ENCODE assay signal across 22 cellular contexts in genomic region chr10:132237871-132238270, GRCh38. TPM values are rescaled to one million over a fixed set of nuclear protein-coding genes. Genes with fewer than 3 reads are reported as not detected.
DNase-seq lines count a peak whose midpoint lies in the region; ATAC-seq and TF ChIP-seq lines count a peak whose summit lies in the region.
"Had no signal": no experiment of that assay in that cellular context is flagged by ENCODE, and none has a peak within 500 bp of the region (broad histone marks: within the 10 kb centered on the region; RNA-seq: fewer than 3 reads in every experiment).

No MANE protein-coding gene starts in this region.

- no peak overlapping the region for H3K56ac ChIP-seq in IMR-90 (ENCODE audit: extremely low read depth, insufficient read depth, low read length)

- dilution Hi-C loops in IMR-90 (cut with HindIII; ENCODE audit: low sequenced_read_pairs, unreplicated experiment): loop anchor here (25.0 kb wide), 1 partner anchor 99 kb away; the partner anchor contains the start of gene LRRC27

- no peak for TF ChIP-seq RAD21 in IMR-90 (IDR thresholded peaks at IDR 0.05; ENCODE audit: low read length)

- BruUV-seq in IMR-90 (replicated peaks; lab: Mats Ljungman, UMichigan): no TSS peak

- H3K14ac ChIP-seq in IMR-90 (replicated peaks; ENCODE audit: low read depth, low read length) (no peak overlapping the region), neuronal stem cell (ENCODE audit: low read length) (peak overlapping the region; percentile 90)

- H2BK20ac ChIP-seq in IMR-90 (ENCODE audit: low read depth, low read length): no peak overlapping the region

- H2BK5ac ChIP-seq in IMR-90 (ENCODE audit: low read depth, low read length, poor library complexity, severe bottlenecking): no peak overlapping the region
- H2BK5ac ChIP-seq in neuronal stem cell (ENCODE audit: low read length): peak overlapping the region; percentile 39

- H3K36me3 ChIP-seq in IMR-90 (ENCODE audit: control insufficient read depth, insufficient read depth, low read length): no peaks in the 10 kb centered on the region
- peaks cover 0 to 3% of the 10 kb centered on the region in 2 donors for H3K36me3 ChIP-seq in neuronal stem cell (replicated peaks in 1 of 2; ENCODE audit: control insufficient read depth in 2 of 2, insufficient read depth in 2 of 2, low read length in 2 of 2)
- H3K36me3 ChIP-seq: right lobe of liver, uterus had no signal

- no peak overlapping the region for H4K8ac ChIP-seq in IMR-90 (ENCODE audit: low read depth in 2 of 2, low read length in 2 of 2)
- no peak overlapping the region for H4K8ac ChIP-seq in neuronal stem cell (ENCODE audit: low read depth, low read length)

- no peak overlapping the region for H2AK9ac ChIP-seq in IMR-90 (replicated peaks; ENCODE audit: low read depth, low read length, poor library complexity)

- POLR2A ChIA-PET in IMR-90 (lab: Charles Lee; ENCODE audit: unreplicated experiment): no interaction called here

- TF ChIP-seq POLR2A in IMR-90 (IDR thresholded peaks at IDR 0.05; ENCODE audit: low read depth, low read length): no peak

- no peaks in the 10 kb centered on the region for H4K20me1 ChIP-seq in IMR-90 (ENCODE audit: insufficient read depth, low read length)

- no peak overlapping the region for H3K4me2 ChIP-seq in IMR-90 (ENCODE audit: low read depth, low read length)
- no peak overlapping the region for H3K4me2 ChIP-seq in neuronal stem cell (ENCODE audit: insufficient read depth, low read length, poor library complexity, severe bottlenecking)

- H2AFZ ChIP-seq in IMR-90 (replicated peaks; ENCODE audit: low read length, poor library complexity): peak overlapping the region; percentile 51
- no peak overlapping the region for H2AFZ ChIP-seq in neuronal stem cell (ENCODE audit: low read length)

- no peak overlapping the region for H4K5ac ChIP-seq in IMR-90 (ENCODE audit: low read depth, low read length)

- peak overlapping the region; percentile 16 for H2BK12ac ChIP-seq in neuronal stem cell (ENCODE audit: low read length)

- DNase-seq in CD1c-positive myeloid dendritic cell (ENCODE audit: extremely low spot score): peak; percentile 20
- DNase-seq in IMR-90: no peak
- DNase-seq in cerebellar cortex (ENCODE audit: low spot score): peak; percentile 42
- no peak for DNase-seq in neuronal stem cell (ENCODE audit: low spot score)
- DNase-seq in stimulated activated CD4-positive, alpha-beta T cell treated with anti-CD3 and anti-CD28 coated beads, Interleukin-4, amount 100 ng/mL, for 4 hours: no peak
- no peak for DNase-seq in NCI-H82 (lab: John Stamatoyannopoulos, UW)
- DNase-seq in NCI-H69 (lab: John Stamatoyannopoulos, UW): no peak
- no peak for DNase-seq in COLO668 (lab: John Stamatoyannopoulos, UW; ENCODE audit: unreplicated experiment)
- DNase-seq: activated CD4-positive, alpha-beta T cell treated with anti-CD3 and anti-CD28 coated beads for 4 hours; activated effector memory CD4-positive, alpha-beta T cell treated with anti-CD3 and anti-CD28 coated beads, Interleukin-2, amount 50 U/mL, for 16 hours; activated naive CD8-positive, alpha-beta T cell treated with anti-CD3 and anti-CD28 coated beads for 36 hours; activated T-cell treated with anti-CD3 and anti-CD28 coated beads for 4 hours; aorta; NCI-H187 treated with DMSO at 0.1 percent for 48 hours; right lobe of liver; stimulated activated CD4-positive, alpha-beta T cell treated with anti-CD3 and anti-CD28 coated beads, Interleukin-15, amount 100 ng/mL, for 24 hours; stimulated activated naive CD4-positive, alpha-beta T cell; T-helper 17 cell; uterus had no signal

- H2AK5ac ChIP-seq in IMR-90 (ENCODE audit: low read depth, low read length) (no peak overlapping the region), neuronal stem cell (ENCODE audit: low read depth, low read length) (peak overlapping the region; percentile 91)

- peak; percentile 42 for ATAC-seq in IMR-90 (ENCODE audit: low read depth)
- ATAC-seq: natural killer cell treated with Interleukin-12 subunit alpha and Interleukin-12 subunit beta and Interleukin-15 and Interleukin-18, amount 100 ng/mL, for 72 hours; Panc1; right lobe of liver; T-helper 17 cell had no signal

- no peak for TF ChIP-seq CTCF in IMR-90 (conservative IDR thresholded peaks at IDR 0.05; ENCODE audit: low read depth, low read length)

- H3K4me1 ChIP-seq in IMR-90 (ENCODE audit: control insufficient read depth, insufficient read depth, low read length) (no peaks in the 10 kb centered on the region), neuronal stem cell (ENCODE audit: control insufficient read depth in 2 of 2, insufficient read depth in 1 of 2, low read depth in 1 of 2, low read length in 2 of 2) (peaks cover 7 to 23% of the 10 kb centered on the region in 2 donors)
- H3K4me1 ChIP-seq: right lobe of liver, uterus had no signal

- H3K23ac ChIP-seq in IMR-90 (ENCODE audit: low read depth, low read length) (no peak overlapping the region), neuronal stem cell (ENCODE audit: low read depth, low read length, poor library complexity) (peak overlapping the region; percentile 65)

- CTCF ChIA-PET in IMR-90 (lab: Yijun Ruan, JAX): no interaction called here

- H3K79me1 ChIP-seq in IMR-90 (ENCODE audit: low read depth in 1 of 2, low read length in 2 of 2) (no peaks in the 10 kb centered on the region), neuronal stem cell (ENCODE audit: low read depth, low read length) (peaks cover 6% of the 10 kb centered on the region)

- H4K91ac ChIP-seq in IMR-90 (ENCODE audit: insufficient read depth, low read depth, low read length): no peak overlapping the region
- H4K91ac ChIP-seq in neuronal stem cell (ENCODE audit: low read depth, low read length, poor library complexity): no peak overlapping the region

- H3K27ac ChIP-seq in IMR-90 (ENCODE audit: insufficient read depth, low read length) (no peak overlapping the region), neuronal stem cell (replicated peaks; ENCODE audit: low read length) (peak overlapping the region; percentile 6)
- H3K27ac ChIP-seq: right lobe of liver, uterus had no signal

- H2BK120ac ChIP-seq in IMR-90 (ENCODE audit: low read depth, low read length) (no peak overlapping the region), neuronal stem cell (ENCODE audit: low read depth, low read length) (no peak overlapping the region)

- no peak overlapping the region for H2BK15ac ChIP-seq in IMR-90 (ENCODE audit: low read depth, low read length)
- peak overlapping the region; percentile 69 for H2BK15ac ChIP-seq in neuronal stem cell (ENCODE audit: low read length)

- in situ Hi-C loops in IMR-90 (cut with MboI; ENCODE audit: low sequenced_read_pairs): no loop called here

- no peaks in the 10 kb centered on the region; the same call in 1 of the 2 replicates for H3K9me1 ChIP-seq in IMR-90 (ENCODE audit: insufficient read depth, low read length)

- H3K4ac ChIP-seq in IMR-90 (ENCODE audit: low read depth, low read length) (no peak overlapping the region), neuronal stem cell (ENCODE audit: low read length) (no peak overlapping the region)

- H3K9ac ChIP-seq in IMR-90 (ENCODE audit: low read depth, low read length): no peak overlapping the region
- peak overlapping the region; percentile 72 for H3K9ac ChIP-seq in neuronal stem cell (ENCODE audit: low read depth, low read length, poor library complexity)

- H3K4me3 ChIP-seq in IMR-90 (ENCODE audit: insufficient read depth, low read depth, low read length): no peak overlapping the region
- H3K4me3 ChIP-seq in neuronal stem cell (ENCODE audit: low read length in 2 of 2): no peak overlapping the region
- H3K4me3 ChIP-seq: right lobe of liver, uterus had no signal

- WGBS in IMR-90 (ENCODE audit: extremely low coverage in 2 of 2, insufficient read length in 1 of 2), 2 experiments: 12% methylated on average over 3 of the region's 9 CpGs; no CpG with 5 or more reads in 1 of the 2 experiments
- WGBS in neuronal stem cell (ENCODE audit: extremely low coverage in 2 of 2, insufficient read length in 2 of 2, insufficient replicate concordance in 1 of 2), 2 donors: no CpG with 5 or more reads among the region's 9 CpGs

- H3K9me3 ChIP-seq in IMR-90 (ENCODE audit: control insufficient read depth, insufficient read depth, low read length) (no peaks in the 10 kb centered on the region), neuronal stem cell (replicated peaks in 1 of 2; ENCODE audit: control insufficient read depth in 2 of 2, insufficient read depth in 1 of 2, low read depth in 1 of 2, low read length in 2 of 2) (no peaks in the 10 kb centered on the region)
- H3K9me3 ChIP-seq: right lobe of liver, uterus had no signal

- peaks cover 9% of the 10 kb centered on the region; the same call in 1 of the 2 replicates for H3K27me3 ChIP-seq in IMR-90 (ENCODE audit: control insufficient read depth, insufficient read depth, low read length)
- H3K27me3 ChIP-seq in neuronal stem cell (ENCODE audit: control insufficient read depth in 3 of 3, insufficient read depth in 3 of 3, low read depth in 1 of 3, low read length in 3 of 3): no peaks in the 10 kb centered on the region
- H3K27me3 ChIP-seq: right lobe of liver, uterus had no signal

- intact Hi-C loops in IMR-90 (cut with micrococcal nuclease): no loop called here

- H3K18ac ChIP-seq in IMR-90 (ENCODE audit: low read depth, low read length): no peak overlapping the region
- H3K18ac ChIP-seq in neuronal stem cell (ENCODE audit: low read length): peak overlapping the region; percentile 89

TF ChIP-seq in IMR-90, 13 proteins besides CTCF, POLR2A, EP300 and RAD21 (continues in another document):
- TF ChIP-seq CEBPB (IDR thresholded peaks at IDR 0.05; ENCODE audit: low read depth, low read length): no peak
- no peak for TF ChIP-seq SMC3 (IDR thresholded peaks at IDR 0.05; ENCODE audit: low read depth, low read length)
- no peak for TF ChIP-seq NFE2L2 (IDR thresholded peaks at IDR 0.05; ENCODE audit: low read depth, low read length)
- TF ChIP-seq MAFK (IDR thresholded peaks at IDR 0.05; ENCODE audit: low read depth, low read length): no peak
- TF ChIP-seq USF2 (IDR thresholded peaks at IDR 0.05; ENCODE audit: low read depth, low read length): no peak
- no peak for TF ChIP-seq BHLHE40 (IDR thresholded peaks at IDR 0.05; ENCODE audit: low read depth, low read length)
- no peak for TF ChIP-seq CHD1 (IDR thresholded peaks at IDR 0.05; ENCODE audit: low read depth, low read length)
- TF ChIP-seq RFX5 (IDR thresholded peaks at IDR 0.05; ENCODE audit: low read depth, low read length): no peak

RNA-seq across cellular contexts. Expression of gene DPYSL4, which starts 51.1 kb away (rescaled TPM):
- 7.2 and 8.1 TPM in 2 replicates for total RNA-seq in IMR-90 (2012; rRNA removed)
- 30.5 and 33.7 TPM in 2 replicates for polyA plus RNA-seq in IMR-90 (2012; rRNA removed)
- 21.2 and 32.9 TPM in 2 replicates for polyA plus RNA-seq in IMR-90 (2012; cell fraction: cytosol; rRNA removed)
- polyA plus RNA-seq in IMR-90 (2012; cell fraction: nucleus; rRNA removed; ENCODE audit: low replicate concordance): 68.7 and 195 TPM in 2 replicates
- polyA plus RNA-seq in neuronal stem cell (2013, experiment 1 of 2): 27.1 TPM
- polyA plus RNA-seq in neuronal stem cell (2013, experiment 2 of 2): 25.4 TPM
- polyA plus RNA-seq: CD14-positive monocyte had no signal

Comparison
In these comparisons a context has a peak if more than half of its experiments do, and no peak if none do; other contexts are left out.
1. DNase-seq: peak in CD1c-positive myeloid dendritic cell (single experiment) and cerebellar cortex (single experiment); none in IMR-90 (single experiment), neuronal stem cell (single experiment), stimulated activated CD4-positive, alpha-beta T cell treated with anti-CD3 and anti-CD28 coated beads, Interleukin-4, amount 100 ng/mL, for 4 hours (0 of 2), NCI-H82 (single experiment), NCI-H69 (single experiment) and COLO668 (single experiment).